ENCODE assay signal across 24 cellular contexts in genomic region chr3:133014325-133014724, GRCh38. TPM values are rescaled to one million over a fixed set of nuclear protein-coding genes. Genes with fewer than 3 reads are reported as not detected.
"Had no signal": no experiment of that assay in that cellular context is flagged by ENCODE, and none has a peak within 500 bp of the region (broad histone marks: within the 10 kb centered on the region; RNA-seq: fewer than 3 reads in every experiment).

No MANE protein-coding gene starts in this region.

- H3K4me2 ChIP-seq: smooth muscle cell had no signal

- DNase-seq: activated CD4-positive, alpha-beta T cell treated with anti-CD3 and anti-CD28 coated beads, Interleukin-2, amount 10 ng/mL, durations not matched to agents 7 days and 5 days; activated CD4-positive, CD25-positive, alpha-beta regulatory T cell treated with anti-CD3 and anti-CD28 coated beads, Interleukin-2, amount 50 U/mL, for 72 hours; activated CD8-positive, alpha-beta T cell treated with anti-CD3 and anti-CD28 coated beads for 36 hours; activated naive CD4-positive, alpha-beta T cell; activated T-cell treated with anti-CD3 and anti-CD28 coated beads, Interleukin-2, amount 50 U/mL, for 72 hours; dermis blood vessel endothelial cell; effector CD4-positive, alpha-beta T cell; foreskin keratinocyte; heart right ventricle; left ventricle myocardium inferior; naive B cell; pancreas; stimulated activated CD4-positive, alpha-beta T cell treated with anti-CD3 and anti-CD28 coated beads, Interleukin-1b, Interleukin-23, amount 100 ng/mL, for 48 hours; stimulated activated naive B cell treated with anti-CD40 and anti-IgM and Interleukin-4, amounts not matched to agents 10 μg/mL and 1 μg/mL and 100 μg/mL, for 72 hours; stomach; T-helper 17 cell; thyroid gland had no signal

- ATAC-seq: activated CD8-positive, alpha-beta T cell treated with anti-CD3 and anti-CD28 coated beads for 36 hours; activated naive CD4-positive, alpha-beta T cell treated with anti-CD3 and anti-CD28 coated beads, Interleukin-2, amount 50 U/mL, for 72 hours; activated T-cell treated with anti-CD3 and anti-CD28 coated beads, Interleukin-2, amount 50 U/mL, for 72 hours; foreskin keratinocyte; heart right ventricle; pancreas; stimulated activated naive B cell treated with anti-CD40 and anti-IgM and Interleukin-4, amounts not matched to agents 10 μg/mL and 1 μg/mL and 100 μg/mL, for 72 hours; T-helper 17 cell had no signal

- H3K27me3 ChIP-seq: esophagus muscularis mucosa, pancreas, stomach, thyroid gland, upper lobe of left lung had no signal

- H3K27ac ChIP-seq: esophagus muscularis mucosa, foreskin keratinocyte, heart right ventricle, left ventricle myocardium inferior, pancreas, prostate gland, stomach, thyroid gland, upper lobe of left lung had no signal

- H3K36me3 ChIP-seq: esophagus muscularis mucosa, heart right ventricle, left ventricle myocardium inferior, pancreas, prostate gland, stomach, thyroid gland, upper lobe of left lung had no signal

- H3K4me1 ChIP-seq: esophagus muscularis mucosa, foreskin keratinocyte, heart right ventricle, left ventricle myocardium inferior, pancreas, prostate gland, stomach, thyroid gland, upper lobe of left lung had no signal

- H3K9me3 ChIP-seq: pancreas, prostate gland, thyroid gland had no signal

- H3K4me3 ChIP-seq: esophagus muscularis mucosa, heart right ventricle, left ventricle myocardium inferior, pancreas, prostate gland, smooth muscle cell, stomach, thyroid gland, upper lobe of left lung had no signal

- FAIRE-seq: colon, pancreas had no signal

RNA-seq across cellular contexts. Expression of gene TMEM108, which starts 23.9 kb away (rescaled TPM):
- total RNA-seq: activated CD4-positive, alpha-beta T cell treated with anti-CD3 and anti-CD28 coated beads, Interleukin-2, amount 10 ng/mL, durations not matched to agents 7 days and 5 days; activated CD8-positive, alpha-beta T cell treated with anti-CD3 and anti-CD28 coated beads for 36 hours; activated naive CD4-positive, alpha-beta T cell treated with anti-CD3 and anti-CD28 coated beads, Interleukin-2, amount 50 U/mL, for 72 hours; foreskin keratinocyte; lung microvascular endothelial cell had no signal
